In genomic region chr6:25971187-25971811, GRCh38 we compare ENCODE assay signal across 9 cellular contexts. TPM values are rescaled to one million over a fixed set of nuclear protein-coding genes. Genes with fewer than 3 reads are reported as not detected.
A peak's percentile ranks its signal among the peaks of the same experiment; 100 is the strongest.
DNase-seq lines count a peak whose midpoint lies in the region; ATAC-seq, FAIRE-seq and TF ChIP-seq lines count a peak whose summit lies in the region.
"Had no signal": no experiment of that assay in that cellular context is flagged by ENCODE, and none has a peak within 500 bp of the region (broad histone marks: within the 10 kb centered on the region; RNA-seq: fewer than 3 reads in every experiment).

No MANE protein-coding gene starts in this region.

- peaks cover 51 to 70% (median 60%) of the 10 kb centered on the region in 3 donors for H3K4me1 Mint-ChIP-seq in T-cell

- H3K27me3 Mint-ChIP-seq in T-cell = no peaks in the 10 kb centered on the region

- POLR2A ChIA-PET in T-cell (lab: Charles Lee) = no interaction called here

- in situ Hi-C loops in GM13976 (cut with MboI; ENCODE audit: low sequenced_read_pairs, unreplicated experiment) = no loop called here

- TF ChIP-seq CTCF in left ventricle myocardium inferior (IDR thresholded peaks at IDR 0.05; ENCODE audit: borderline replicate concordance) (no peak), GM13976 (IDR thresholded peaks at IDR 0.05; ENCODE audit: borderline replicate concordance, control extremely low read depth, extremely low read depth, insufficient read depth, missing control alignments) (no peak)

- no peaks in the 10 kb centered on the region for H3K27me3 ChIP-seq in left ventricle myocardium inferior (ENCODE audit: low read depth)
- no peaks in the 10 kb centered on the region for H3K27me3 ChIP-seq in small intestine (ENCODE audit: control insufficient read depth in 2 of 2, insufficient read depth in 2 of 2, low read length in 2 of 2)

- H3K9me3 ChIP-seq in left ventricle myocardium inferior (replicated peaks) (no peaks in the 10 kb centered on the region), small intestine (ENCODE audit: control insufficient read depth, low read depth) (no peaks in the 10 kb centered on the region)

- WGBS in small intestine, 3 donors = 91 to 99% (median 95%) methylated on average over 1 of the region's 1 CpG

- CTCF ChIA-PET in T-cell (lab: Charles Lee) = interaction anchor here in 1 of 2 donors (0.7 kb wide), 1 partner anchor 31 kb away, joined by 3 read pairs; no protein-coding TSS in a partner anchor

- H3K4me1 ChIP-seq in left ventricle myocardium inferior (peaks cover 50% of the 10 kb centered on the region), small intestine (ENCODE audit: control insufficient read depth in 2 of 2, insufficient read depth in 1 of 2, low read depth in 1 of 2, low read length in 1 of 2) (peaks cover 8 to 24% of the 10 kb centered on the region in 2 donors)

- H3K27ac Mint-ChIP-seq in T-cell = peak overlapping the region; percentile 27 to 39

- peaks cover 78% of the 10 kb centered on the region for H3K36me3 Mint-ChIP-seq in T-cell

- H3K4me3 ChIP-seq in left ventricle myocardium inferior (no peak overlapping the region), small intestine (ENCODE audit: low read depth in 1 of 2, low read length in 2 of 2) (no peak overlapping the region)

- ATAC-seq in GM18511 (IDR thresholded peaks at IDR 0.05; ENCODE audit: unreplicated experiment) (peak; percentile 53), T-cell (replicated peaks in 1 of 4) (no peak)

- H3K36me3 ChIP-seq in left ventricle myocardium inferior = peaks cover 89% of the 10 kb centered on the region
- H3K36me3 ChIP-seq in small intestine (ENCODE audit: control insufficient read depth in 2 of 2, insufficient read depth in 2 of 2, low read length in 2 of 2) = peaks cover 32 to 34% of the 10 kb centered on the region in 2 donors

- no peak overlapping the region for H3K4me3 Mint-ChIP-seq in T-cell

- H3K27ac ChIP-seq in left ventricle myocardium inferior (replicated peaks) (peak overlapping the region; percentile 60), small intestine (ENCODE audit: low read depth in 1 of 2, low read length in 1 of 2) (no peak overlapping the region)

- no peak for DNase-seq in T-cell
- DNase-seq in left ventricle myocardium inferior = no peak
- peak; percentile 42 for DNase-seq in small intestine
- DNase-seq in GM13976 (ENCODE audit: low spot score) = no peak
- DNase-seq in stimulated activated CD4-positive, alpha-beta T cell treated with anti-CD3 and anti-CD28 coated beads, Interleukin-2, amount 100 ng/mL, for 24 hours = no peak
- DNase-seq in NCI-H510A treated with DMSO at 0.1 percent for 48 hours (lab: John Stamatoyannopoulos, UW) = no peak
- DNase-seq in T1000 (lab: John Stamatoyannopoulos, UW) = no peak

- intact Hi-C loops in left ventricle myocardium inferior (cut with micrococcal nuclease) = no loop called here

- no peaks in the 10 kb centered on the region for H3K9me3 Mint-ChIP-seq in T-cell

- no peak for FAIRE-seq in small intestine (lab: Jason Lieb, UNC)
- FAIRE-seq: frontal cortex had no signal

RNA-seq across cellular contexts. Expression of gene TRIM38, which starts 8.7 kb away (rescaled TPM):
- total RNA-seq in T-cell (10 to 100 TPM; 20.5 to 29.3 (median 26.2) TPM), left ventricle myocardium inferior (2.2 TPM)
- polyA plus RNA-seq in small intestine = 1 to 10 TPM; 3.5 to 6.3 (median 5.8) TPM

RNA-seq across cellular contexts. Expression of gene SLC17A2, which starts 40.8 kb away (rescaled TPM):
- total RNA-seq in T-cell (not detected), left ventricle myocardium inferior (not detected)
- not detected for polyA plus RNA-seq in small intestine
- total RNA-seq: frontal cortex had no signal
